Comparison of ENCODE assay signal across 1 cellular context in genomic region chr6:127515794-127516675, GRCh38.
A peak's percentile ranks its signal among the peaks of the same experiment; 100 is the strongest.
TF ChIP-seq lines count a peak whose summit lies in the region.

No MANE protein-coding gene starts in this region.

TF ChIP-seq in HepG2, 621 proteins besides CTCF, POLR2A, EP300 and RAD21 (continued from another document and continues in another):
- peak; percentile 50 for TF ChIP-seq HNRNPLL (IDR thresholded peaks at IDR 0.05; ENCODE audit: low read depth, low read length, poor library complexity, severe bottlenecking)
- 0 out of 2 replicates have a peak, but pooled peaks have one; percentile 58 for TF ChIP-seq ARNTL (CRISPR knock-in tag; IDR thresholded peaks at IDR 0.05)
- no peak for TF ChIP-seq STAT6 (CRISPR knock-in tag; IDR thresholded peaks at IDR 0.05; ENCODE audit: borderline replicate concordance)
- no peak for TF ChIP-seq ZNF644 (CRISPR knock-in tag; IDR thresholded peaks at IDR 0.05; ENCODE audit: low read depth)
- no peak for TF ChIP-seq SOX6 (IDR thresholded peaks at IDR 0.05)
- no peak for TF ChIP-seq SOX6 (CRISPR knock-in tag; IDR thresholded peaks at IDR 0.05)
- peak; percentile 62 for TF ChIP-seq SIX4 (CRISPR knock-in tag; IDR thresholded peaks at IDR 0.05)
- no peak for TF ChIP-seq CBX1 (IDR thresholded peaks at IDR 0.05; ENCODE audit: low read depth)
- no peak for TF ChIP-seq KAT8 (CRISPR knock-in tag; IDR thresholded peaks at IDR 0.05)
- TF ChIP-seq REXO4 (CRISPR knock-in tag; IDR thresholded peaks at IDR 0.05; ENCODE audit: borderline replicate concordance): no peak
- TF ChIP-seq TMF1 (CRISPR knock-in tag; IDR thresholded peaks at IDR 0.05; ENCODE audit: low read depth): 0 out of 2 replicates have a peak, but pooled peaks have one; percentile 43
- TF ChIP-seq ZFP82 (CRISPR knock-in tag; IDR thresholded peaks at IDR 0.05; ENCODE audit: borderline replicate concordance): 0 out of 2 replicates have a peak, but pooled peaks have one; percentile 50
- TF ChIP-seq ZNF782 (CRISPR knock-in tag; IDR thresholded peaks at IDR 0.05; ENCODE audit: borderline replicate concordance): 0 out of 2 replicates have a peak, but pooled peaks have one; percentile 54
- no peak for TF ChIP-seq SMARCC2 (IDR thresholded peaks at IDR 0.05)
- no peak for TF ChIP-seq CERS6 (CRISPR knock-in tag; IDR thresholded peaks at IDR 0.05)
- TF ChIP-seq PRPF4 (IDR thresholded peaks at IDR 0.05; ENCODE audit: low read depth, low read length, poor library complexity, severe bottlenecking): no peak
- TF ChIP-seq ZNF280B (CRISPR knock-in tag; IDR thresholded peaks at IDR 0.05; ENCODE audit: borderline replicate concordance): 0 out of 2 replicates have a peak, but pooled peaks have one; percentile 23
- TF ChIP-seq MAZ (IDR thresholded peaks at IDR 0.05; ENCODE audit: borderline replicate concordance, low read depth, low read length): peak; percentile 64; the same call in 1 of the 2 replicates
- peak; percentile 83 for TF ChIP-seq MAZ (CRISPR knock-in tag; IDR thresholded peaks at IDR 0.05; ENCODE audit: low read depth)
- no peak for TF ChIP-seq CEBPB (IDR thresholded peaks at IDR 0.05; ENCODE audit: borderline replicate concordance, low read depth, low read length)
- no peak for TF ChIP-seq ZNF557 (CRISPR knock-in tag; IDR thresholded peaks at IDR 0.05)
- TF ChIP-seq ZEB1 (IDR thresholded peaks at IDR 0.05; ENCODE audit: insufficient replicate concordance, low read depth): no peak
- TF ChIP-seq ZNF121 (CRISPR knock-in tag; IDR thresholded peaks at IDR 0.05): no peak
- TF ChIP-seq CREM (IDR thresholded peaks at IDR 0.05): no peak
- no peak for TF ChIP-seq CREM (CRISPR knock-in tag; IDR thresholded peaks at IDR 0.05)
- TF ChIP-seq DDIT3 (CRISPR knock-in tag; IDR thresholded peaks at IDR 0.05): no peak
- no peak; the same call in 1 of the 2 replicates for TF ChIP-seq ZNF12 (CRISPR knock-in tag; IDR thresholded peaks at IDR 0.05)
- no peak for TF ChIP-seq FOXM1 (CRISPR knock-in tag; IDR thresholded peaks at IDR 0.05)
- TF ChIP-seq ZNF264 (CRISPR knock-in tag; IDR thresholded peaks at IDR 0.05): no peak; the same call in 1 of the 2 replicates
- TF ChIP-seq KDM2A (CRISPR knock-in tag; IDR thresholded peaks at IDR 0.05; ENCODE audit: borderline replicate concordance, low read depth): peak; percentile 77
- TF ChIP-seq ZNF33B (CRISPR knock-in tag; IDR thresholded peaks at IDR 0.05): peak; percentile 83; the same call in 1 of the 2 replicates
- peak; percentile 77; the same call in 1 of the 2 replicates for TF ChIP-seq ZNF333 (CRISPR knock-in tag; IDR thresholded peaks at IDR 0.05; ENCODE audit: borderline replicate concordance)
- 0 out of 2 replicates have a peak, but pooled peaks have one; percentile 48 for TF ChIP-seq RXRB (CRISPR knock-in tag; IDR thresholded peaks at IDR 0.05; ENCODE audit: borderline replicate concordance)
- no peak for TF ChIP-seq TRIM22 (IDR thresholded peaks at IDR 0.05)
- no peak; the same call in 1 of the 2 replicates for TF ChIP-seq ZBTB7A (CRISPR knock-in tag; IDR thresholded peaks at IDR 0.05)
- no peak for TF ChIP-seq THAP9 (CRISPR knock-in tag; IDR thresholded peaks at IDR 0.05; ENCODE audit: borderline replicate concordance)
- no peak for TF ChIP-seq THYN1 (CRISPR knock-in tag; IDR thresholded peaks at IDR 0.05; ENCODE audit: borderline replicate concordance, low read depth)
- TF ChIP-seq MXD3 (CRISPR knock-in tag; IDR thresholded peaks at IDR 0.05): peak; percentile 92
- no peak for TF ChIP-seq ZNF335 (CRISPR knock-in tag; IDR thresholded peaks at IDR 0.05)
- TF ChIP-seq MNT (IDR thresholded peaks at IDR 0.05): no peak
- TF ChIP-seq ZNF496 (CRISPR knock-in tag; IDR thresholded peaks at IDR 0.05; ENCODE audit: insufficient replicate concordance): no peak
- TF ChIP-seq CENPBD1 (CRISPR knock-in tag; IDR thresholded peaks at IDR 0.05; ENCODE audit: borderline replicate concordance, low read depth): no peak
- TF ChIP-seq SP2 (CRISPR knock-in tag; IDR thresholded peaks at IDR 0.05): no peak
- TF ChIP-seq ESRRA (CRISPR knock-in tag; IDR thresholded peaks at IDR 0.05; ENCODE audit: low read depth): 0 out of 2 replicates have a peak, but pooled peaks have one; percentile 29
- no peak for TF ChIP-seq NR1H2 (CRISPR knock-in tag; IDR thresholded peaks at IDR 0.05; ENCODE audit: borderline replicate concordance, low read depth)
- TF ChIP-seq ZIK1 (CRISPR knock-in tag; IDR thresholded peaks at IDR 0.05; ENCODE audit: borderline replicate concordance, low read depth): 0 out of 2 replicates have a peak, but pooled peaks have one; percentile 38
- no peak for TF ChIP-seq KAT2B (IDR thresholded peaks at IDR 0.05; ENCODE audit: borderline replicate concordance, low read depth, low read length)
- TF ChIP-seq ZNF260 (CRISPR knock-in tag; IDR thresholded peaks at IDR 0.05; ENCODE audit: borderline replicate concordance, low read depth): no peak
- no peak for TF ChIP-seq GLMP (CRISPR knock-in tag; IDR thresholded peaks at IDR 0.05; ENCODE audit: borderline replicate concordance)
- TF ChIP-seq ZNF788 (CRISPR knock-in tag; IDR thresholded peaks at IDR 0.05; ENCODE audit: borderline replicate concordance): peak; percentile 59; the same call in 1 of the 2 replicates
- TF ChIP-seq XRCC5 (optimal IDR thresholded peaks at IDR 0.05; ENCODE audit: low read length): peak; percentile 9
- no peak for TF ChIP-seq ZNF770 (CRISPR knock-in tag; IDR thresholded peaks at IDR 0.05)
- no peak for TF ChIP-seq DPF2 (CRISPR knock-in tag; IDR thresholded peaks at IDR 0.05; ENCODE audit: borderline replicate concordance, low read depth)
- peak; percentile 86; the same call in 1 of the 2 replicates for TF ChIP-seq NCOA1 (CRISPR knock-in tag; IDR thresholded peaks at IDR 0.05)
- TF ChIP-seq MBD4 (IDR thresholded peaks at IDR 0.05; ENCODE audit: borderline replicate concordance, low read length): no peak
